In genomic region chrX:25275159-25275558, GRCh38 we compare ENCODE assay signal across 26 cellular contexts.
DNase-seq lines count a peak whose midpoint lies in the region; ATAC-seq, FAIRE-seq and TF ChIP-seq lines count a peak whose summit lies in the region.
"Had no signal": no experiment of that assay in that cellular context is flagged by ENCODE, and none has a peak within 500 bp of the region (broad histone marks: within the 10 kb centered on the region; RNA-seq: fewer than 3 reads in every experiment).

No MANE protein-coding gene starts in this region.

- no peak for FAIRE-seq in RCC 7860 (lab: Jason Lieb, UNC)

- no peaks in the 10 kb centered on the region for H3K36me3 ChIP-seq in gastrocnemius medialis
- H3K36me3 ChIP-seq: esophagus muscularis mucosa, Peyer's patch had no signal

- no peaks in the 10 kb centered on the region for H3K27me3 ChIP-seq in gastrocnemius medialis
- H3K27me3 ChIP-seq: esophagus muscularis mucosa, Peyer's patch, testis had no signal

- TF ChIP-seq CTCF in LNCAP (IDR thresholded peaks at IDR 0.05), result peak; percentile 21; the same call in 1 of the 2 replicates
- peak in 4 of 5 experiments; percentile 16 to 25 (median 20) for TF ChIP-seq CTCF in gastrocnemius medialis (IDR thresholded peaks at IDR 0.05 in 4 of 5, conservative IDR thresholded peaks at IDR 0.05 in 1 of 5)

- no peak overlapping the region for H3K4me3 ChIP-seq in gastrocnemius medialis
- H3K4me3 ChIP-seq: esophagus muscularis mucosa, Peyer's patch, SK-N-MC, testis had no signal

- CTCF ChIA-PET in HEK293T (lab: Yijun Ruan, JAX), result no interaction called here

- H3K27ac ChIP-seq in gastrocnemius medialis, result no peak overlapping the region
- H3K27ac ChIP-seq: esophagus muscularis mucosa, parathyroid adenoma, Peyer's patch, SK-N-MC, testis had no signal

- no peaks in the 10 kb centered on the region for H3K9me3 ChIP-seq in gastrocnemius medialis
- H3K9me3 ChIP-seq: esophagus muscularis mucosa, Peyer's patch, testis had no signal

- DNase-seq in NCI-H748 (lab: John Stamatoyannopoulos, UW; ENCODE audit: unreplicated experiment) (peak; percentile 1), NCI-H748 treated with DMSO at 0.1 percent for 48 hours (lab: John Stamatoyannopoulos, UW) (no peak), astrocyte of the hippocampus (ENCODE audit: low read depth, low spot score) (peak; percentile 8), gastrocnemius medialis (no peak), HEK293T (ENCODE audit: extremely low spot score) (no peak), RCC 7860 (ENCODE audit: low spot score) (no peak), sciatic nerve (ENCODE audit: low spot score) (no peak)
- DNase-seq: ACHN; activated CD4-positive, alpha-beta T cell treated with anti-CD3 and anti-CD28 coated beads for 1 hour; activated naive CD4-positive, alpha-beta T cell treated with anti-CD3 and anti-CD28 coated beads, Interleukin-2, amount 50 U/mL, for 16 hours; activated T-cell treated with anti-CD3 and anti-CD28 coated beads, Interleukin-2, amount 50 U/mL, for 72 hours; aorta; DMS153; effector CD4-positive, alpha-beta T cell; Kasumi-1; kidney glomerular epithelial cell; mesenchymal stem cell; naive thymus-derived CD4-positive, alpha-beta T cell; NCI-H2171 treated with DMSO at 0.1 percent for 48 hours; Peyer's patch; testis had no signal

- in situ Hi-C loops in gastrocnemius medialis (cut with MboI; ENCODE audit: low sequenced_read_pairs in 4 of 4), result no loop called here

- no peaks in the 10 kb centered on the region for H3K4me1 ChIP-seq in gastrocnemius medialis
- H3K4me1 ChIP-seq: esophagus muscularis mucosa, parathyroid adenoma, Peyer's patch, testis had no signal

- POLR2A ChIA-PET in HEK293T (lab: Yijun Ruan, JAX), result no interaction called here

- TF ChIP-seq POLR2A in gastrocnemius medialis (IDR thresholded peaks at IDR 0.05), result no peak

- ATAC-seq in gastrocnemius medialis (peak in 1 of 2 donors; percentile 58), sciatic nerve (no peak)
- ATAC-seq: activated T-cell treated with anti-CD3 and anti-CD28 coated beads, Interleukin-2, amount 50 U/mL, for 72 hours; naive thymus-derived CD4-positive, alpha-beta T cell; stimulated activated effector memory CD8-positive, alpha-beta T cell treated with anti-CD3 and anti-CD28 coated beads, Interleukin-12 subunit alpha, Interleukin-12 subunit beta, amount 100 ng/mL, for 72 hours had no signal

- intact Hi-C loops in gastrocnemius medialis (cut with DNase I; ENCODE audit: low total_unique reads), result loop anchor here (10.0 kb wide), 1 partner anchor 80 kb away; no protein-coding TSS in a partner anchor
- intact Hi-C loops in sciatic nerve (cut with DNase I), result no loop called here

TF ChIP-seq in HEK293T, 16 proteins besides CTCF, POLR2A, EP300 and RAD21:
- no peak for TF ChIP-seq FOXA1 (IDR thresholded peaks at IDR 0.05)

Comparison
In these comparisons a context has a peak if more than half of its experiments do, and no peak if none do; other contexts are left out.
1. DNase-seq: peak in NCI-H748 (single experiment) and astrocyte of the hippocampus (single experiment); none in NCI-H748 treated with DMSO at 0.1 percent for 48 hours (single experiment), gastrocnemius medialis (0 of 2), HEK293T (single experiment), RCC 7860 (single experiment) and sciatic nerve (single experiment).